8 cellular contexts compared by ENCODE assay signal in the genomic region with DNA sequence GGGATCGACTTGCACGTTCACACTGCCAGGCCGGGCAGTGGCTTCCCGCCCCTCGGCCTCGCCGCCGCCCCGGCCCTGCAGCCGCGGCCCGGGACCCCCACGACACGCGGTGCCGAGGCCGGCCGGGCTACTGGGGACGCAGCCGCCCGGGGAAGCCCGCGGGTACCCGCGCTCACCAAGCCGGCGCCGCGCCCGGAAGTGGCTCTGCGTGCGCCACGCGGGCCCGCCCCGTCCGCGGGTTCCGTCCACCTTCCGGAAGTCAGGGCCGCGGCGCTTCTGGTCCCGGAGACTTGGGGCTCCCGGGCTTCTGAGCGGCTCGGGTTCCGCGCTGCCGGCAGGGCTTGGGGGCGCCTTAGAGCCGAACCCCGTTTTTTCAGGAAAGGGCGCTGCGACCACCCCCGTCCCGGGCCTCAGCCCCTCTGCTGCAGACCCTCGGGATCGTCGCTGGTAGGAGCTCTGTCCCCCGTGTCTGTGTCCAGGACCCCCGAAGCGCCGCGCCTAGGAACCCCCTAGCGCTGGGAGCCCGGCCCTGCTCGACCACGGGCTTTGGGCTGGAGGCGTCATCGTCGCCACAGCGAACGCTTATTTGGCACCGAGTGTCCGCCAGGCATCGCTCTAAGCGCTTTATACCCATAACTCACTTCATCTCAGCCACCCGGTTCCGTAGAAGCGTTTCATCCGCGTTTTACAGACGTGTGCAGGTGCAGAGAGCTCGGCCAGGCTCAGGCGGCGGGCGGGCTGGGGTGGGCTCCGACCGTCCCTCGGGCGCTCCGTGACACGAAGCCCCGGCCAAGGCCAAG. TPM values are rescaled to one million over a fixed set of nuclear protein-coding genes. Genes with fewer than 3 reads are reported as not detected.
A peak's percentile ranks its signal among the peaks of the same experiment; 100 is the strongest.
DNase-seq lines count a peak whose midpoint lies in the region; ATAC-seq and TF ChIP-seq lines count a peak whose summit lies in the region.

A gene with protein sequence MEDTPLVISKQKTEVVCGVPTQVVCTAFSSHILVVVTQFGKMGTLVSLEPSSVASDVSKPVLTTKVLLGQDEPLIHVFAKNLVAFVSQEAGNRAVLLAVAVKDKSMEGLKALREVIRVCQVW (minus strand): TSS at position 200 of the 800 bp plus-strand sequence. CDS start 693 bp downstream, outside the sequence.

- ATAC-seq in GM21576 (IDR thresholded peaks at IDR 0.05; ENCODE audit: unreplicated experiment) (peak; percentile 78), naive B cell (ENCODE audit: low read depth in 2 of 2) (peak; percentile 90 to 91)
- peak; percentile 96 for ATAC-seq in stimulated activated effector memory CD8-positive, alpha-beta T cell treated with anti-CD3 and anti-CD28 coated beads, Interleukin-12 subunit alpha, Interleukin-12 subunit beta, amount 100 ng/mL, for 72 hours

- H3K27ac ChIP-seq in Peyer's patch (peak within 1 kb of the TSS; percentile 93 to 97 (median 96)), esophagus squamous epithelium (peak within 1 kb of the TSS; percentile 93 to 98 (median 97))

- peak; percentile 78 to 80 for TF ChIP-seq POLR2A in Peyer's patch (IDR thresholded peaks at IDR 0.05)
- peak in 2 of 4 donors; percentile 79 to 88 for TF ChIP-seq POLR2A in esophagus squamous epithelium (IDR thresholded peaks at IDR 0.05)

- H3K36me3 Mint-ChIP-seq in naive B cell = peaks cover 0 to 16% of the 10 kb centered on the region in 2 donors
- H3K36me3 Mint-ChIP-seq in stimulated activated effector memory CD8-positive, alpha-beta T cell treated with anti-CD3 and anti-CD28 coated beads, Interleukin-12 subunit alpha, Interleukin-12 subunit beta, amount 100 ng/mL, for 72 hours = peaks cover 39% of the 10 kb centered on the region

- TF ChIP-seq RAD21 in Ishikawa (IDR thresholded peaks at IDR 0.05; ENCODE audit: low read depth) = no peak

- intact Hi-C loops in esophagus squamous epithelium (cut with DNase I) = no loop called here

- DNase-seq in DMS53 treated with DMSO at 0.1 percent for 48 hours (lab: John Stamatoyannopoulos, UW; ENCODE audit: unreplicated experiment) (peak; percentile 60), Peyer's patch (peak; percentile 91 to 96 (median 94)), esophagus squamous epithelium (lab: John Stamatoyannopoulos, UW) (peak; percentile 47), naive B cell (peak; percentile 87)
- DNase-seq in activated T-cell treated with anti-CD3 and anti-CD28 coated beads, Interleukin-2, amount 50 U/mL, for 48 hours = peak; percentile 93 to 94
- DNase-seq in stimulated activated effector memory CD8-positive, alpha-beta T cell treated with anti-CD3 and anti-CD28 coated beads, Interleukin-12 subunit alpha, Interleukin-12 subunit beta, amount 100 ng/mL, for 72 hours (ENCODE audit: low spot score in 2 of 2) = peak; percentile 83 to 94

- peaks cover 8 to 45% (median 39%) of the 10 kb centered on the region in 3 donors for H3K4me1 Mint-ChIP-seq in naive B cell
- H3K4me1 Mint-ChIP-seq in stimulated activated effector memory CD8-positive, alpha-beta T cell treated with anti-CD3 and anti-CD28 coated beads, Interleukin-12 subunit alpha, Interleukin-12 subunit beta, amount 100 ng/mL, for 72 hours = peaks cover 45% of the 10 kb centered on the region

- H3K9me3 ChIP-seq in Peyer's patch (no peaks in the 10 kb centered on the region), esophagus squamous epithelium (no peaks in the 10 kb centered on the region)

- no peaks in the 10 kb centered on the region for H3K27me3 ChIP-seq in Peyer's patch
- H3K27me3 ChIP-seq in esophagus squamous epithelium = no peaks in the 10 kb centered on the region

- H3K36me3 ChIP-seq in Peyer's patch = peaks cover 0 to 5% (median 0%) of the 10 kb centered on the region in 3 donors
- H3K36me3 ChIP-seq in esophagus squamous epithelium = peaks cover 0 to 26% (median 0%) of the 10 kb centered on the region in 3 donors

- no peaks in the 10 kb centered on the region for H3K9me3 Mint-ChIP-seq in naive B cell
- no peaks in the 10 kb centered on the region for H3K9me3 Mint-ChIP-seq in stimulated activated effector memory CD8-positive, alpha-beta T cell treated with anti-CD3 and anti-CD28 coated beads, Interleukin-12 subunit alpha, Interleukin-12 subunit beta, amount 100 ng/mL, for 72 hours

- TF ChIP-seq EP300 in Ishikawa (IDR thresholded peaks at IDR 0.05; ENCODE audit: borderline replicate concordance) = 0 out of 2 replicates have a peak, but pooled peaks have one; percentile 28

- H3K4me3 ChIP-seq in Peyer's patch = peak within 1 kb of the TSS; percentile 72 to 97 (median 90)
- H3K4me3 ChIP-seq in esophagus squamous epithelium = peak within 1 kb of the TSS; percentile 83 to 98 (median 90)

- H3K4me1 ChIP-seq in Peyer's patch (peaks cover 0 to 31% (median 9%) of the 10 kb centered on the region in 4 donors), esophagus squamous epithelium (peaks cover 28 to 64% (median 42%) of the 10 kb centered on the region in 3 donors)

- TF ChIP-seq CTCF in Peyer's patch (IDR thresholded peaks at IDR 0.05) = peak; percentile 3 to 44 (median 26)
- peak in 5 of 6 experiments; percentile 23 to 40 (median 30) for TF ChIP-seq CTCF in esophagus squamous epithelium (IDR thresholded peaks at IDR 0.05)

- 0 to 2% methylated on average over 10 to 11 of the region's 95 CpGs for WGBS in esophagus squamous epithelium, 2 donors

- peak within 1 kb of the TSS; percentile 77 to 94 (median 83) for H3K27ac Mint-ChIP-seq in naive B cell
- peak within 1 kb of the TSS; percentile 96 for H3K27ac Mint-ChIP-seq in stimulated activated effector memory CD8-positive, alpha-beta T cell treated with anti-CD3 and anti-CD28 coated beads, Interleukin-12 subunit alpha, Interleukin-12 subunit beta, amount 100 ng/mL, for 72 hours

- H3K4me3 Mint-ChIP-seq in naive B cell = peak within 1 kb of the TSS; percentile 82 to 93 (median 88)
- peak within 1 kb of the TSS; percentile 89 for H3K4me3 Mint-ChIP-seq in stimulated activated effector memory CD8-positive, alpha-beta T cell treated with anti-CD3 and anti-CD28 coated beads, Interleukin-12 subunit alpha, Interleukin-12 subunit beta, amount 100 ng/mL, for 72 hours

- H3K27me3 Mint-ChIP-seq in naive B cell = no peaks in the 10 kb centered on the region

TF ChIP-seq in Ishikawa, 13 proteins besides CTCF, POLR2A, EP300 and RAD21:
- no peak for TF ChIP-seq FOXM1 (IDR thresholded peaks at IDR 0.05; ENCODE audit: borderline replicate concordance, low read depth)
- no peak for TF ChIP-seq CEBPB (IDR thresholded peaks at IDR 0.05)
- peak; percentile 54 for TF ChIP-seq YY1 (IDR thresholded peaks at IDR 0.05; ENCODE audit: low read depth)
- peak; percentile 23; the same call in 1 of the 2 replicates for TF ChIP-seq TEAD4 (IDR thresholded peaks at IDR 0.05)
- TF ChIP-seq TCF12 (IDR thresholded peaks at IDR 0.05; ENCODE audit: low read depth) = peak; percentile 66; the same call in 1 of the 2 replicates
- TF ChIP-seq, protein P1, sequence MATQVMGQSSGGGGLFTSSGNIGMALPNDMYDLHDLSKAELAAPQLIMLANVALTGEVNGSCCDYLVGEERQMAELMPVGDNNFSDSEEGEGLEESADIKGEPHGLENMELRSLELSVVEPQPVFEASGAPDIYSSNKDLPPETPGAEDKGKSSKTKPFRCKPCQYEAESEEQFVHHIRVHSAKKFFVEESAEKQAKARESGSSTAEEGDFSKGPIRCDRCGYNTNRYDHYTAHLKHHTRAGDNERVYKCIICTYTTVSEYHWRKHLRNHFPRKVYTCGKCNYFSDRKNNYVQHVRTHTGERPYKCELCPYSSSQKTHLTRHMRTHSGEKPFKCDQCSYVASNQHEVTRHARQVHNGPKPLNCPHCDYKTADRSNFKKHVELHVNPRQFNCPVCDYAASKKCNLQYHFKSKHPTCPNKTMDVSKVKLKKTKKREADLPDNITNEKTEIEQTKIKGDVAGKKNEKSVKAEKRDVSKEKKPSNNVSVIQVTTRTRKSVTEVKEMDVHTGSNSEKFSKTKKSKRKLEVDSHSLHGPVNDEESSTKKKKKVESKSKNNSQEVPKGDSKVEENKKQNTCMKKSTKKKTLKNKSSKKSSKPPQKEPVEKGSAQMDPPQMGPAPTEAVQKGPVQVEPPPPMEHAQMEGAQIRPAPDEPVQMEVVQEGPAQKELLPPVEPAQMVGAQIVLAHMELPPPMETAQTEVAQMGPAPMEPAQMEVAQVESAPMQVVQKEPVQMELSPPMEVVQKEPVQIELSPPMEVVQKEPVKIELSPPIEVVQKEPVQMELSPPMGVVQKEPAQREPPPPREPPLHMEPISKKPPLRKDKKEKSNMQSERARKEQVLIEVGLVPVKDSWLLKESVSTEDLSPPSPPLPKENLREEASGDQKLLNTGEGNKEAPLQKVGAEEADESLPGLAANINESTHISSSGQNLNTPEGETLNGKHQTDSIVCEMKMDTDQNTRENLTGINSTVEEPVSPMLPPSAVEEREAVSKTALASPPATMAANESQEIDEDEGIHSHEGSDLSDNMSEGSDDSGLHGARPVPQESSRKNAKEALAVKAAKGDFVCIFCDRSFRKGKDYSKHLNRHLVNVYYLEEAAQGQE (IDR thresholded peaks at IDR 0.05; ENCODE audit: low read depth) = no peak
- TF ChIP-seq TAF1 (IDR thresholded peaks at IDR 0.05; ENCODE audit: low read depth) = peak; percentile 92
- TF ChIP-seq CREB1 (IDR thresholded peaks at IDR 0.05; ENCODE audit: low read depth) = 0 out of 2 replicates have a peak, but pooled peaks have one; percentile 10
- no peak for TF ChIP-seq EGR1 (IDR thresholded peaks at IDR 0.05)
- peak; percentile 87 for TF ChIP-seq ZBTB7A (IDR thresholded peaks at IDR 0.05; ENCODE audit: low read depth)
- TF ChIP-seq, protein P2, sequence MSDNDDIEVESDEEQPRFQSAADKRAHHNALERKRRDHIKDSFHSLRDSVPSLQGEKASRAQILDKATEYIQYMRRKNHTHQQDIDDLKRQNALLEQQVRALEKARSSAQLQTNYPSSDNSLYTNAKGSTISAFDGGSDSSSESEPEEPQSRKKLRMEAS (IDR thresholded peaks at IDR 0.05) = peak; percentile 34; the same call in 1 of the 2 replicates
- TF ChIP-seq, protein P3, sequence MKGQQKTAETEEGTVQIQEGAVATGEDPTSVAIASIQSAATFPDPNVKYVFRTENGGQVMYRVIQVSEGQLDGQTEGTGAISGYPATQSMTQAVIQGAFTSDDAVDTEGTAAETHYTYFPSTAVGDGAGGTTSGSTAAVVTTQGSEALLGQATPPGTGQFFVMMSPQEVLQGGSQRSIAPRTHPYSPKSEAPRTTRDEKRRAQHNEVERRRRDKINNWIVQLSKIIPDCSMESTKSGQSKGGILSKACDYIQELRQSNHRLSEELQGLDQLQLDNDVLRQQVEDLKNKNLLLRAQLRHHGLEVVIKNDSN (IDR thresholded peaks at IDR 0.05) = peak; percentile 36; the same call in 1 of the 2 replicates
- no peak for TF ChIP-seq NFIC (IDR thresholded peaks at IDR 0.05)

RNA-seq across cellular contexts. Expression of the gene that starts here (rescaled TPM):
- total RNA-seq in Peyer's patch (10 to 100 TPM; 33.0 to 67.5 (median 47.7) TPM), esophagus squamous epithelium (10 to 100 TPM; 44.5 to 63.6 (median 47.4) TPM)
- polyA plus RNA-seq in naive B cell (ENCODE audit: low read depth in 6 of 6) = 10 to 100 TPM; 24.2 to 43.4 (median 38.6) TPM

Comparison
In these comparisons a context has a peak if more than half of its experiments do, and no peak if none do; other contexts are left out.
1. Peak in every context shown above with its lines: DNase-seq, ATAC-seq, H3K4me3 ChIP-seq and H3K27ac ChIP-seq.